Comparison of ENCODE assay signal across 8 cellular contexts in genomic region chr22:19853058-19853878, GRCh38. TPM values are rescaled to one million over a fixed set of nuclear protein-coding genes. Genes with fewer than 3 reads are reported as not detected.
DNase-seq lines count a peak whose midpoint lies in the region; TF ChIP-seq lines count a peak whose summit lies in the region.

No MANE protein-coding gene starts in this region.

- no peaks in the 10 kb centered on the region for H4K20me1 ChIP-seq in OCI-LY1 (ENCODE audit: insufficient read depth, low read length)

- no peaks in the 10 kb centered on the region for H3K9me3 ChIP-seq in CD8-positive, alpha-beta memory T cell (ENCODE audit: low read length)
- H3K9me3 ChIP-seq in OCI-LY1 (ENCODE audit: low read length), result no peaks in the 10 kb centered on the region

- no peaks in the 10 kb centered on the region for H3F3A ChIP-seq in OCI-LY1 (ENCODE audit: insufficient read depth, low read length)

- no peak for DNase-seq in CD8-positive, alpha-beta memory T cell
- no peak for DNase-seq in epithelial cell of prostate (ENCODE audit: low read depth, low spot score)
- DNase-seq in osteocyte (ENCODE audit: extremely low spot score, unreplicated experiment), result peak; percentile 64
- no peak for DNase-seq in COLO668 (lab: John Stamatoyannopoulos, UW; ENCODE audit: unreplicated experiment)
- DNase-seq in T-helper 9 cell, result no peak
- no peak for DNase-seq in NCI-H1694 (lab: John Stamatoyannopoulos, UW)
- no peak for DNase-seq in stimulated activated CD4-positive, alpha-beta T cell treated with anti-CD3 and anti-CD28 coated beads, Interleukin-4, amount 100 ng/mL, for 1 hour

- peak overlapping the region; percentile 33 to 98 (median 91) for H3K27ac Mint-ChIP-seq in CD8-positive, alpha-beta memory T cell
- peak overlapping the region; percentile 86 for H3K27ac Mint-ChIP-seq in osteocyte (ENCODE audit: unreplicated experiment)

- peaks cover 0 to 46% (median 0%) of the 10 kb centered on the region in 3 donors for H3K36me3 Mint-ChIP-seq in CD8-positive, alpha-beta memory T cell
- H3K36me3 Mint-ChIP-seq in osteocyte (ENCODE audit: unreplicated experiment), result peaks cover 7% of the 10 kb centered on the region

- no peak overlapping the region for H2AFZ ChIP-seq in OCI-LY1 (ENCODE audit: low read length)

- peak overlapping the region; percentile 93 for H3K4me2 ChIP-seq in OCI-LY1 (ENCODE audit: low read length)

- POLR2A ChIA-PET in CD8-positive, alpha-beta memory T cell (lab: Charles Lee), result interaction anchor here (2.7 kb wide), 1 partner anchor 39 kb away, joined by 25 read pairs; no protein-coding TSS in a partner anchor

- H3K4me3 Mint-ChIP-seq in CD8-positive, alpha-beta memory T cell, result peak overlapping the region; percentile 91 to 99 (median 94)
- H3K4me3 Mint-ChIP-seq in osteocyte (ENCODE audit: unreplicated experiment), result peak overlapping the region; percentile 89

- peak overlapping the region; percentile 90 for H3K4me3 ChIP-seq in CD8-positive, alpha-beta memory T cell (ENCODE audit: low read length)
- peak overlapping the region; percentile 90 for H3K4me3 ChIP-seq in OCI-LY1 (ENCODE audit: low read depth, low read length, poor library complexity, severe bottlenecking)

- peak overlapping the region; percentile 97 for H3K27ac ChIP-seq in CD8-positive, alpha-beta memory T cell (ENCODE audit: low read depth, low read length)
- no peak overlapping the region for H3K27ac ChIP-seq in OCI-LY1 (ENCODE audit: low read depth, low read length, poor library complexity, severe bottlenecking)
- H3K27ac ChIP-seq in epithelial cell of prostate, result peak overlapping the region; percentile 76

- TF ChIP-seq CTCF in OCI-LY1 (IDR thresholded peaks at IDR 0.05; ENCODE audit: low read length) (no peak), osteocyte (IDR thresholded peaks at IDR 0.05) (no peak)

- H3K79me2 ChIP-seq in OCI-LY1 (ENCODE audit: insufficient read depth, low read length), result peaks cover 18% of the 10 kb centered on the region

- H3K9me2 ChIP-seq in OCI-LY1 (ENCODE audit: low read depth, low read length), result no peaks in the 10 kb centered on the region

- H3K4me1 Mint-ChIP-seq in CD8-positive, alpha-beta memory T cell, result peaks cover 29 to 53% (median 42%) of the 10 kb centered on the region in 3 donors
- H3K4me1 Mint-ChIP-seq in osteocyte (ENCODE audit: unreplicated experiment), result peaks cover 32% of the 10 kb centered on the region

- CTCF ChIA-PET in CD8-positive, alpha-beta memory T cell (lab: Charles Lee), result interaction anchor here (3.1 kb wide), 1 partner anchor 39 kb away, joined by 10 read pairs; no protein-coding TSS in a partner anchor

- H3K4me1 ChIP-seq in CD8-positive, alpha-beta memory T cell (ENCODE audit: insufficient read depth, low read length), result peaks cover 27% of the 10 kb centered on the region
- H3K4me1 ChIP-seq in OCI-LY1 (ENCODE audit: insufficient read depth, low read length, severe bottlenecking), result peaks cover 32% of the 10 kb centered on the region

- no peaks in the 10 kb centered on the region for H3K9me3 Mint-ChIP-seq in CD8-positive, alpha-beta memory T cell
- no peaks in the 10 kb centered on the region for H3K9me3 Mint-ChIP-seq in osteocyte (ENCODE audit: unreplicated experiment)

- H3K9ac ChIP-seq in OCI-LY1 (ENCODE audit: low read length), result peak overlapping the region; percentile 95

- H3K36me3 ChIP-seq in CD8-positive, alpha-beta memory T cell (ENCODE audit: insufficient read depth, low read length), result peaks cover 24% of the 10 kb centered on the region
- H3K36me3 ChIP-seq in OCI-LY1 (ENCODE audit: insufficient read depth, low read length), result peaks cover 41% of the 10 kb centered on the region

- H3K27me3 ChIP-seq in CD8-positive, alpha-beta memory T cell (ENCODE audit: insufficient read depth, low read length, poor library complexity, severe bottlenecking), result no peaks in the 10 kb centered on the region
- H3K27me3 ChIP-seq in OCI-LY1 (ENCODE audit: insufficient read depth, low read length), result no peaks in the 10 kb centered on the region

- no peaks in the 10 kb centered on the region for H3K27me3 Mint-ChIP-seq in CD8-positive, alpha-beta memory T cell
- no peaks in the 10 kb centered on the region for H3K27me3 Mint-ChIP-seq in osteocyte (ENCODE audit: unreplicated experiment)

RNA-seq across cellular contexts. Expression of gene GNB1L, which starts 1.4 kb away (rescaled TPM):
- 10 to 100 TPM; 16.6 to 17.9 TPM for total RNA-seq in CD8-positive, alpha-beta memory T cell
- 14.2 TPM for polyA plus RNA-seq in CD8-positive, alpha-beta memory T cell
- total RNA-seq in osteocyte, result 6.0 and 6.1 TPM in 2 replicates

RNA-seq across cellular contexts. Expression of gene RTL10, which starts 1.4 kb away (rescaled TPM):
- 10 to 100 TPM; 18.1 to 23.2 TPM for total RNA-seq in CD8-positive, alpha-beta memory T cell
- 10.8 TPM for polyA plus RNA-seq in CD8-positive, alpha-beta memory T cell
- 28.5 and 30.4 TPM in 2 replicates for total RNA-seq in osteocyte
